ENCODE assay signal across 31 cellular contexts in genomic region chr2:223889133-223889769, GRCh38. TPM values are rescaled to one million over a fixed set of nuclear protein-coding genes. Genes with fewer than 3 reads are reported as not detected.
DNase-seq lines count a peak whose midpoint lies in the region; ATAC-seq, FAIRE-seq and TF ChIP-seq lines count a peak whose summit lies in the region.
"Had no signal": no experiment of that assay in that cellular context is flagged by ENCODE, and none has a peak within 500 bp of the region (broad histone marks: within the 10 kb centered on the region; RNA-seq: fewer than 3 reads in every experiment).

No MANE protein-coding gene starts in this region.

- no peak overlapping the region for H3K4me3 Mint-ChIP-seq in activated CD4-positive, alpha-beta T cell treated with anti-CD3 and anti-CD28 coated beads, Interleukin-2, amount 10 ng/mL, durations not matched to agents 24 days and 14 days
- H3K4me3 Mint-ChIP-seq in stimulated activated naive CD8-positive, alpha-beta T cell treated with anti-CD3 and anti-CD28 coated beads, Interleukin-15, amount 100 ng/mL, for 72 hours: no peak overlapping the region
- no peak overlapping the region for H3K4me3 Mint-ChIP-seq in stimulated activated naive CD8-positive, alpha-beta T cell treated with anti-CD3 and anti-CD28 coated beads, Interleukin-15, Interleukin-2, amounts not matched to agents 100 ng/mL and 50 ng/mL, for 24 hours
- H3K4me3 Mint-ChIP-seq: CD4-positive, alpha-beta T cell; effector memory CD8-positive, alpha-beta T cell; naive thymus-derived CD8-positive, alpha-beta T cell had no signal

- H3K27me3 Mint-ChIP-seq in activated CD4-positive, alpha-beta T cell treated with anti-CD3 and anti-CD28 coated beads, Interleukin-2, amount 10 ng/mL, durations not matched to agents 24 days and 14 days: no peaks in the 10 kb centered on the region
- no peaks in the 10 kb centered on the region for H3K27me3 Mint-ChIP-seq in stimulated activated naive CD8-positive, alpha-beta T cell treated with anti-CD3 and anti-CD28 coated beads, Interleukin-15, amount 100 ng/mL, for 72 hours
- H3K27me3 Mint-ChIP-seq in stimulated activated naive CD8-positive, alpha-beta T cell treated with anti-CD3 and anti-CD28 coated beads, Interleukin-15, Interleukin-2, amounts not matched to agents 100 ng/mL and 50 ng/mL, for 24 hours: no peaks in the 10 kb centered on the region
- H3K27me3 Mint-ChIP-seq: CD4-positive, alpha-beta T cell; effector memory CD8-positive, alpha-beta T cell; naive thymus-derived CD8-positive, alpha-beta T cell had no signal

- no peaks in the 10 kb centered on the region for H3K9me3 ChIP-seq in kidney (ENCODE audit: control insufficient read depth in 1 of 2, low read length in 2 of 2)
- H3K9me3 ChIP-seq: prostate gland, thyroid gland had no signal

- H3K9ac ChIP-seq in kidney (ENCODE audit: low read length in 2 of 2): no peak overlapping the region

- peak overlapping the region; percentile 57 for H3K27ac Mint-ChIP-seq in activated CD4-positive, alpha-beta T cell treated with anti-CD3 and anti-CD28 coated beads, Interleukin-2, amount 10 ng/mL, durations not matched to agents 24 days and 14 days
- H3K27ac Mint-ChIP-seq in stimulated activated naive CD8-positive, alpha-beta T cell treated with anti-CD3 and anti-CD28 coated beads, Interleukin-15, amount 100 ng/mL, for 72 hours: peak overlapping the region in 1 of 2 donors; percentile 48
- peak overlapping the region; percentile 52 for H3K27ac Mint-ChIP-seq in stimulated activated naive CD8-positive, alpha-beta T cell treated with anti-CD3 and anti-CD28 coated beads, Interleukin-15, Interleukin-2, amounts not matched to agents 100 ng/mL and 50 ng/mL, for 24 hours
- H3K27ac Mint-ChIP-seq: CD4-positive, alpha-beta T cell; naive thymus-derived CD8-positive, alpha-beta T cell had no signal

- no peaks in the 10 kb centered on the region for H3K9me3 Mint-ChIP-seq in activated CD4-positive, alpha-beta T cell treated with anti-CD3 and anti-CD28 coated beads, Interleukin-2, amount 10 ng/mL, durations not matched to agents 24 days and 14 days
- H3K9me3 Mint-ChIP-seq in stimulated activated naive CD8-positive, alpha-beta T cell treated with anti-CD3 and anti-CD28 coated beads, Interleukin-15, amount 100 ng/mL, for 72 hours: peaks cover 0 to 7% of the 10 kb centered on the region in 2 donors
- H3K9me3 Mint-ChIP-seq in stimulated activated naive CD8-positive, alpha-beta T cell treated with anti-CD3 and anti-CD28 coated beads, Interleukin-15, Interleukin-2, amounts not matched to agents 100 ng/mL and 50 ng/mL, for 24 hours: peaks cover 7% of the 10 kb centered on the region
- H3K9me3 Mint-ChIP-seq: CD4-positive, alpha-beta T cell; effector memory CD8-positive, alpha-beta T cell; naive thymus-derived CD8-positive, alpha-beta T cell had no signal

- no peak for FAIRE-seq in kidney (lab: Jason Lieb, UNC)
- FAIRE-seq: A204.1, astrocyte, D721Med, islet of Langerhans had no signal

- peaks cover 9% of the 10 kb centered on the region for H3K4me1 Mint-ChIP-seq in activated CD4-positive, alpha-beta T cell treated with anti-CD3 and anti-CD28 coated beads, Interleukin-2, amount 10 ng/mL, durations not matched to agents 24 days and 14 days
- H3K4me1 Mint-ChIP-seq in stimulated activated naive CD8-positive, alpha-beta T cell treated with anti-CD3 and anti-CD28 coated beads, Interleukin-15, amount 100 ng/mL, for 72 hours: no peaks in the 10 kb centered on the region
- peaks cover 15% of the 10 kb centered on the region for H3K4me1 Mint-ChIP-seq in stimulated activated naive CD8-positive, alpha-beta T cell treated with anti-CD3 and anti-CD28 coated beads, Interleukin-15, Interleukin-2, amounts not matched to agents 100 ng/mL and 50 ng/mL, for 24 hours (ENCODE audit: low read depth)

- peaks cover 63% of the 10 kb centered on the region for H3K36me3 Mint-ChIP-seq in activated CD4-positive, alpha-beta T cell treated with anti-CD3 and anti-CD28 coated beads, Interleukin-2, amount 10 ng/mL, durations not matched to agents 24 days and 14 days (ENCODE audit: low read depth)
- peaks cover 41% of the 10 kb centered on the region for H3K36me3 Mint-ChIP-seq in stimulated activated naive CD8-positive, alpha-beta T cell treated with anti-CD3 and anti-CD28 coated beads, Interleukin-15, Interleukin-2, amounts not matched to agents 100 ng/mL and 50 ng/mL, for 24 hours (ENCODE audit: low read depth)

- no peaks in the 10 kb centered on the region for H3K4me1 ChIP-seq in kidney (ENCODE audit: control insufficient read depth in 1 of 2, insufficient read depth in 1 of 2, low read depth in 1 of 2, low read length in 2 of 2)
- H3K4me1 ChIP-seq: prostate gland, thyroid gland had no signal

- H3K27ac ChIP-seq in kidney (ENCODE audit: low read depth in 2 of 2, low read length in 2 of 2): no peak overlapping the region
- H3K27ac ChIP-seq: cardiac muscle cell, coronary artery, prostate gland, thyroid gland had no signal

- H3K36me3 ChIP-seq in kidney (ENCODE audit: control insufficient read depth in 1 of 2, insufficient read depth in 2 of 2, low read length in 2 of 2): peaks cover 17 to 30% of the 10 kb centered on the region in 2 donors

- peak; percentile 47 for ATAC-seq in stimulated activated naive CD8-positive, alpha-beta T cell treated with anti-CD3 and anti-CD28 coated beads, Interleukin-15, Interleukin-2, amounts not matched to agents 100 U/mL and 50 U/mL, for 24 hours
- ATAC-seq in stimulated activated naive CD8-positive, alpha-beta T cell treated with anti-CD3 and anti-CD28 coated beads, Interleukin-15, amount 100 ng/mL, for 72 hours: no peak
- ATAC-seq: effector memory CD8-positive, alpha-beta T cell; left ventricle myocardium superior; naive thymus-derived CD8-positive, alpha-beta T cell had no signal

- TF ChIP-seq CTCF in fibroblast of mammary gland (conservative IDR thresholded peaks at IDR 0.05; ENCODE audit: control insufficient read depth, insufficient read depth, low read depth, low read length) (no peak), kidney (IDR thresholded peaks at IDR 0.05; ENCODE audit: borderline replicate concordance, extremely low read depth, insufficient read depth) (no peak)

- no peak for DNase-seq in activated CD4-positive, alpha-beta T cell treated with anti-CD3 and anti-CD28 coated beads, Interleukin-2, amount 10 ng/mL, durations not matched to agents 24 days and 14 days
- no peak for DNase-seq in activated CD4-positive, alpha-beta T cell treated with anti-CD3 and anti-CD28 coated beads, Interleukin-2, amount 50 U/mL, for 1 hour
- no peak for DNase-seq in stimulated activated naive CD8-positive, alpha-beta T cell treated with anti-CD3 and anti-CD28 coated beads, Interleukin-15, Interleukin-2, amounts not matched to agents 100 U/mL and 50 U/mL, for 24 hours
- no peak for DNase-seq in stimulated activated naive CD8-positive, alpha-beta T cell treated with anti-CD3 and anti-CD28 coated beads, Interleukin-15, amount 100 ng/mL, for 72 hours
- DNase-seq in fibroblast of mammary gland (ENCODE audit: low read depth) (peak; percentile 5), kidney (no peak), medulla oblongata (ENCODE audit: extremely low spot score) (no peak)
- DNase-seq: activated CD8-positive, alpha-beta memory T cell treated with anti-CD3 and anti-CD28 coated beads, Interleukin-2, amount 50 U/mL, for 4 hours; CD4-positive, alpha-beta T cell; DND-41; effector memory CD8-positive, alpha-beta T cell; erythroblast; left ventricle myocardium superior; midbrain; naive thymus-derived CD8-positive, alpha-beta T cell; NCI-H1436 treated with DMSO at 0.1 percent for 48 hours; NCI-H2107; NCI-H446; NCI-H748 treated with DMSO at 0.1 percent for 48 hours; occipital lobe; SHP77; T-helper 2 cell; thyroid gland had no signal

- intact Hi-C loops in activated CD4-positive, alpha-beta T cell treated with anti-CD3 and anti-CD28 coated beads, Interleukin-2, amount 10 ng/mL, durations not matched to agents 24 days and 14 days (cut with micrococcal nuclease): no loop called here
- intact Hi-C loops in kidney (cut with DNase I): no loop called here

- H3K4me3 ChIP-seq in fibroblast of mammary gland (ENCODE audit: control insufficient read depth, low read depth, low read length) (no peak overlapping the region), kidney (ENCODE audit: low read length in 2 of 2) (no peak overlapping the region)
- H3K4me3 ChIP-seq: cardiac muscle cell, coronary artery, prostate gland, thyroid gland had no signal

RNA-seq across cellular contexts. Expression of gene AP1S3, which starts 51.9 kb away (rescaled TPM):
- 14.1 and 17.4 TPM in 2 replicates for total RNA-seq in activated CD4-positive, alpha-beta T cell treated with anti-CD3 and anti-CD28 coated beads, Interleukin-2, amount 10 ng/mL, durations not matched to agents 24 days and 14 days
- total RNA-seq in kidney: 85.3 TPM
- polyA plus RNA-seq in kidney (ENCODE audit: insufficient read depth, low read depth, low replicate concordance): 2.5 TPM
- total RNA-seq: cardiac muscle cell had no signal

RNA-seq across cellular contexts. Expression of gene WDFY1, which starts 55.9 kb away (rescaled TPM):
- 25.3 and 27.8 TPM in 2 replicates for total RNA-seq in activated CD4-positive, alpha-beta T cell treated with anti-CD3 and anti-CD28 coated beads, Interleukin-2, amount 10 ng/mL, durations not matched to agents 24 days and 14 days
- total RNA-seq in kidney: 38.4 TPM
- polyA plus RNA-seq in kidney (ENCODE audit: insufficient read depth, low read depth, low replicate concordance): 10.4 TPM
